7 cellular contexts compared by ENCODE assay signal in genomic region chr15:101288905-101289513, GRCh38. TPM values are rescaled to one million over a fixed set of nuclear protein-coding genes. Genes with fewer than 3 reads are reported as not detected.
DNase-seq lines count a peak whose midpoint lies in the region; ATAC-seq and TF ChIP-seq lines count a peak whose summit lies in the region.

No MANE protein-coding gene starts in this region.

- H3K9ac ChIP-seq in H9 (ENCODE audit: extremely low read depth, insufficient read length, low read length), result no peak overlapping the region

- H3K4me2 ChIP-seq in H9 (ENCODE audit: insufficient read depth, insufficient read length, low read length), result no peak overlapping the region

- H3K27me3 ChIP-seq in H9 (ENCODE audit: insufficient read depth, low read length), result no peaks in the 10 kb centered on the region

- TF ChIP-seq CTCF in H9 (conservative IDR thresholded peaks at IDR 0.05), result peak; percentile 79

- no peaks in the 10 kb centered on the region for H3K4me1 ChIP-seq in H9 (ENCODE audit: insufficient read depth, low read length)

- no peak overlapping the region for H2BK5ac ChIP-seq in H9 (ENCODE audit: insufficient read length, low read length)

- H3K79me2 ChIP-seq in H9 (ENCODE audit: insufficient read depth, low read length), result peaks cover 18% of the 10 kb centered on the region

- no peak overlapping the region for H4K91ac ChIP-seq in H9 (ENCODE audit: insufficient read length, low read depth, low read length)

- H3K56ac ChIP-seq in H9 (ENCODE audit: insufficient read length, low read depth, low read length), result no peak overlapping the region

- DNase-seq in DMS53 (lab: John Stamatoyannopoulos, UW) (peak; percentile 74), H9 (no peak), RKO (ENCODE audit: low spot score) (peak; percentile 74), dedifferentiated amniotic fluid mesenchymal stem cell (ENCODE audit: extremely low spot score) (peak; percentile 29), midbrain (lab: John Stamatoyannopoulos, UW) (peak; percentile 23)

- peaks cover 8 to 13% of the 10 kb centered on the region in 2 experiments for H3K4me1 Mint-ChIP-seq in H9

- H3K9me3 Mint-ChIP-seq in H9, result no peaks in the 10 kb centered on the region

- no peak overlapping the region for H3K4me3 Mint-ChIP-seq in H9

- no CpG with 5 or more reads among the region's 8 CpGs for WGBS in H9 (ENCODE audit: extremely low coverage, insufficient read length, low lambda C conversion rate)

- H2AFZ ChIP-seq in H9 (ENCODE audit: low read length), result no peak overlapping the region

- no peak overlapping the region for H2BK120ac ChIP-seq in H9 (ENCODE audit: low read depth, low read length, poor library complexity, severe bottlenecking)

- no peak overlapping the region for H2AK5ac ChIP-seq in H9 (ENCODE audit: insufficient read length, low read length)

- no peak overlapping the region for H2BK15ac ChIP-seq in H9 (ENCODE audit: low read depth, low read length)

- no peak overlapping the region for H4K5ac ChIP-seq in H9 (ENCODE audit: insufficient read length, low read depth, low read length)

- H3K4ac ChIP-seq in H9 (ENCODE audit: low read depth, low read length), result no peak overlapping the region

- no peak overlapping the region for H3K27ac Mint-ChIP-seq in H9

- no peak for ATAC-seq in HG02973 (IDR thresholded peaks at IDR 0.05; ENCODE audit: unreplicated experiment)
- no peak for ATAC-seq in GM21737 (IDR thresholded peaks at IDR 0.05; ENCODE audit: unreplicated experiment)

- no peaks in the 10 kb centered on the region for H4K20me1 ChIP-seq in H9 (ENCODE audit: control insufficient read depth, insufficient read depth, insufficient read length)

- H4K8ac ChIP-seq in H9 (replicated peaks; ENCODE audit: insufficient read length, low read depth, low read length), result no peak overlapping the region

- H3K27me3 Mint-ChIP-seq in H9 (ENCODE audit: low read depth), result no peaks in the 10 kb centered on the region

- peaks cover 6% of the 10 kb centered on the region for H3K79me1 ChIP-seq in H9 (ENCODE audit: insufficient read depth, low read depth, low read length, poor library complexity, severe bottlenecking)

- H2BK20ac ChIP-seq in H9 (ENCODE audit: low read depth, low read length, poor library complexity, severe bottlenecking), result no peak overlapping the region

- H3K9me3 ChIP-seq in H9 (ENCODE audit: control insufficient read depth, low read depth, low read length), result no peaks in the 10 kb centered on the region

- no peak overlapping the region for H3K23ac ChIP-seq in H9 (ENCODE audit: insufficient read length, low read depth, low read length)

- no peak overlapping the region for H3K18ac ChIP-seq in H9 (ENCODE audit: insufficient read length, low read depth, low read length)

- H3K23me2 ChIP-seq in H9 (ENCODE audit: insufficient read length, low read depth, low read length, poor library complexity, severe bottlenecking), result peaks cover under 1% of the 10 kb centered on the region

- no peak overlapping the region for H2BK12ac ChIP-seq in H9 (ENCODE audit: insufficient read length, low read depth, low read length)

- H3K27ac ChIP-seq in H9 (ENCODE audit: insufficient read length, low read depth, low read length), result no peak overlapping the region

- no peak overlapping the region for H3T11ph ChIP-seq in H9 (ENCODE audit: low read length)

- peaks cover 39 to 80% (median 75%) of the 10 kb centered on the region in 3 experiments for H3K36me3 Mint-ChIP-seq in H9 (ENCODE audit: insufficient read depth in 1 of 3, low read depth in 3 of 3)

- no peak overlapping the region for H3K14ac ChIP-seq in H9 (ENCODE audit: insufficient read depth, low read length)

RNA-seq across cellular contexts. Expression of gene SNRPA1, which starts 6.0 kb away (rescaled TPM):
- 145 and 146 TPM in 2 replicates for total RNA-seq in H9 (2021)

RNA-seq across cellular contexts. Expression of gene SELENOS, which starts 11.7 kb away (rescaled TPM):
- 57.7 and 65.1 TPM in 2 replicates for total RNA-seq in H9 (2021)

RNA-seq across cellular contexts. Expression of gene CHSY1, which starts 37.2 kb away (rescaled TPM):
- 68.3 and 68.9 TPM in 2 replicates for total RNA-seq in H9 (2021)
